Comparison of ENCODE assay signal across 23 cellular contexts in genomic region chr2:238995634-238996033, GRCh38.
"Had no signal": no experiment of that assay in that cellular context is flagged by ENCODE, and none has a peak within 500 bp of the region (broad histone marks: within the 10 kb centered on the region; RNA-seq: fewer than 3 reads in every experiment).

No MANE protein-coding gene starts in this region.

- H3K36me3 ChIP-seq: ascending aorta, heart right ventricle, sigmoid colon had no signal

- H3K4me3 Mint-ChIP-seq: activated CD4-positive, alpha-beta T cell treated with anti-CD3 and anti-CD28 coated beads, Interleukin-2, amount 10 ng/mL, durations not matched to agents 7 days and 5 days; activated CD8-positive, alpha-beta memory T cell treated with anti-CD3 and anti-CD28 coated beads, Interleukin-2, amount 10 ng/mL, durations not matched to agents 7 days and 5 days; activated CD8-positive, alpha-beta T cell treated with anti-CD3 and anti-CD28 coated beads for 36 hours; memory B cell; nephron progenitor cell; stimulated activated naive B cell treated with anti-CD40 and anti-IgM and Interleukin-4, amounts not matched to agents 10 μg/mL and 1 μg/mL and 100 μg/mL, for 72 hours; T-cell; T-helper 2 cell treated with Interferon-gamma antibody and Interleukin-4, amounts not matched to agents 5 μg/mL and 100 μg/mL, for 36 hours; type B pancreatic cell had no signal

- H3K4me3 ChIP-seq: ascending aorta, heart right ventricle, sigmoid colon, testis had no signal

- H3K27ac Mint-ChIP-seq: activated CD4-positive, alpha-beta T cell treated with anti-CD3 and anti-CD28 coated beads, Interleukin-2, amount 10 ng/mL, durations not matched to agents 7 days and 5 days; activated CD8-positive, alpha-beta memory T cell treated with anti-CD3 and anti-CD28 coated beads, Interleukin-2, amount 10 ng/mL, durations not matched to agents 7 days and 5 days; activated CD8-positive, alpha-beta T cell treated with anti-CD3 and anti-CD28 coated beads for 36 hours; activated naive CD4-positive, alpha-beta T cell treated with anti-CD3 and anti-CD28 coated beads, Interleukin-2, amount 50 U/mL, for 72 hours; memory B cell; nephron progenitor cell; stimulated activated naive B cell treated with anti-CD40 and anti-IgM and Interleukin-4, amounts not matched to agents 10 μg/mL and 1 μg/mL and 100 μg/mL, for 72 hours; T-cell; T-helper 2 cell treated with Interferon-gamma antibody and Interleukin-4, amounts not matched to agents 5 μg/mL and 100 μg/mL, for 36 hours; type B pancreatic cell had no signal

- H3K27me3 ChIP-seq: ascending aorta, sigmoid colon, testis had no signal

- H3K36me3 Mint-ChIP-seq: activated CD8-positive, alpha-beta memory T cell treated with anti-CD3 and anti-CD28 coated beads, Interleukin-2, amount 10 ng/mL, durations not matched to agents 7 days and 5 days; memory B cell; stimulated activated naive B cell treated with anti-CD40 and anti-IgM and Interleukin-4, amounts not matched to agents 10 μg/mL and 1 μg/mL and 100 μg/mL, for 72 hours; T-cell; type B pancreatic cell had no signal

- DNase-seq: activated CD4-positive, alpha-beta T cell treated with anti-CD3 and anti-CD28 coated beads, Interleukin-2, amount 10 ng/mL, durations not matched to agents 7 days and 5 days; activated CD4-positive, CD25-positive, alpha-beta regulatory T cell treated with anti-CD3 and anti-CD28 coated beads, Interleukin-2, amount 50 U/mL, for 72 hours; activated CD8-positive, alpha-beta memory T cell treated with anti-CD3 and anti-CD28 coated beads, Interleukin-2, amount 10 ng/mL, durations not matched to agents 7 days and 5 days; activated CD8-positive, alpha-beta T cell treated with anti-CD3 and anti-CD28 coated beads for 36 hours; activated gamma-delta T cell treated with Interleukin-2 at 50 U/mL for 16 hours; central memory CD4-positive, alpha-beta T cell; dermis blood vessel endothelial cell; effector CD8-positive, alpha-beta T cell; heart right ventricle; left cardiac atrium; nephron progenitor cell; stimulated activated CD4-positive, alpha-beta T cell treated with anti-CD3 and anti-CD28 coated beads, Interleukin-2, amount 100 ng/mL, for 48 hours; stimulated activated CD8-positive, alpha-beta memory T cell treated with anti-CD3 and anti-CD28 coated beads, Interleukin-4, amount 100 ng/mL, for 48 hours; stimulated activated naive B cell treated with anti-CD40 and anti-IgM and Interleukin-4, amounts not matched to agents 10 μg/mL and 1 μg/mL and 100 μg/mL, for 72 hours; T-cell; testis had no signal

- H3K9me3 Mint-ChIP-seq: T-helper 2 cell treated with Interferon-gamma antibody and Interleukin-4, amounts not matched to agents 5 μg/mL and 100 μg/mL, for 36 hours had no signal

- H3K27ac ChIP-seq: heart right ventricle, sigmoid colon, testis, VCaP had no signal

- H3K9me3 ChIP-seq: sigmoid colon, testis had no signal

- H3K4me1 Mint-ChIP-seq: activated CD4-positive, alpha-beta T cell treated with anti-CD3 and anti-CD28 coated beads, Interleukin-2, amount 10 ng/mL, durations not matched to agents 7 days and 5 days; activated CD8-positive, alpha-beta memory T cell treated with anti-CD3 and anti-CD28 coated beads, Interleukin-2, amount 10 ng/mL, durations not matched to agents 7 days and 5 days; memory B cell; stimulated activated naive B cell treated with anti-CD40 and anti-IgM and Interleukin-4, amounts not matched to agents 10 μg/mL and 1 μg/mL and 100 μg/mL, for 72 hours; T-cell had no signal

- ATAC-seq: activated CD8-positive, alpha-beta memory T cell treated with anti-CD3 and anti-CD28 coated beads, Interleukin-2, amount 10 ng/mL, durations not matched to agents 7 days and 5 days; activated CD8-positive, alpha-beta T cell treated with anti-CD3 and anti-CD28 coated beads for 36 hours; activated naive CD4-positive, alpha-beta T cell treated with anti-CD3 and anti-CD28 coated beads, Interleukin-2, amount 50 U/mL, for 72 hours; left cardiac atrium; stimulated activated naive B cell treated with anti-CD40 and anti-IgM and Interleukin-4, amounts not matched to agents 10 μg/mL and 1 μg/mL and 100 μg/mL, for 72 hours; T-cell had no signal
